In genomic region chr22:44209343-44209742, GRCh38 we compare ENCODE assay signal across 23 cellular contexts. TPM values are rescaled to one million over a fixed set of nuclear protein-coding genes. Genes with fewer than 3 reads are reported as not detected.
A peak's percentile ranks its signal among the peaks of the same experiment; 100 is the strongest.
DNase-seq lines count a peak whose midpoint lies in the region; ATAC-seq, FAIRE-seq and TF ChIP-seq lines count a peak whose summit lies in the region.
"Had no signal": no experiment of that assay in that cellular context is flagged by ENCODE, and none has a peak within 500 bp of the region (broad histone marks: within the 10 kb centered on the region; RNA-seq: fewer than 3 reads in every experiment).

No MANE protein-coding gene starts in this region.

- H3K27me3 Mint-ChIP-seq in T-helper 17 cell, result no peaks in the 10 kb centered on the region
- H3K27me3 Mint-ChIP-seq: CD4-positive, alpha-beta T cell had no signal

- H3K4me1 Mint-ChIP-seq in T-helper 17 cell, result no peaks in the 10 kb centered on the region

- no peaks in the 10 kb centered on the region for H3F3A ChIP-seq in MM.1S (ENCODE audit: insufficient read depth, low read length)

- H3K4me3 ChIP-seq in HEK293 (ENCODE audit: low read depth, low read length) (no peak overlapping the region), K562 (no peak overlapping the region), thyroid gland (replicated peaks in 1 of 3) (no peak overlapping the region), MM.1S (ENCODE audit: low read length) (no peak overlapping the region)
- H3K4me3 ChIP-seq: BLaER1 treated with 17β-estradiol and CSF1 and Interleukin-3, amounts not matched to agents 10 nM and 100 nM had no signal

- TF ChIP-seq POLR2A in K562 (conservative IDR thresholded peaks at IDR 0.05) (no peak), thyroid gland (IDR thresholded peaks at IDR 0.05) (no peak)

- H3K36me3 ChIP-seq in HEK293 (ENCODE audit: control insufficient read depth in 2 of 2, insufficient read depth in 1 of 2, low read length in 2 of 2) (no peaks in the 10 kb centered on the region), K562 (ENCODE audit: control insufficient read depth, insufficient read depth, low read length) (no peaks in the 10 kb centered on the region), thyroid gland (no peaks in the 10 kb centered on the region), MM.1S (replicated peaks; ENCODE audit: insufficient read depth, low read length) (no peaks in the 10 kb centered on the region)

- FAIRE-seq in K562 (lab: Jason Lieb, UNC), result no peak
- peak; percentile 55 for FAIRE-seq in urothelium cell line (lab: Jason Lieb, UNC)
- FAIRE-seq: A204.1, D721Med, G401.6, GM12891 had no signal

- BruUV-seq in K562 (replicated peaks; lab: Mats Ljungman, UMichigan), result no TSS peak

- no peaks in the 10 kb centered on the region for H3K9me1 ChIP-seq in K562 (ENCODE audit: control insufficient read depth, insufficient read depth, low read length)

- no peaks in the 10 kb centered on the region for H3K9me2 ChIP-seq in MM.1S (replicated peaks; ENCODE audit: insufficient read depth, low read length)

- H3K36me3 Mint-ChIP-seq in T-helper 17 cell (ENCODE audit: low read depth), result no peaks in the 10 kb centered on the region

- H3K9me3 ChIP-seq in HEK293 (ENCODE audit: control insufficient read depth, insufficient read depth, low read depth, low read length) (no peaks in the 10 kb centered on the region), K562 (replicated peaks; ENCODE audit: control insufficient read depth, insufficient read depth, low read depth, low read length) (no peaks in the 10 kb centered on the region), thyroid gland (no peaks in the 10 kb centered on the region), MM.1S (replicated peaks; ENCODE audit: insufficient read depth, low read length) (no peaks in the 10 kb centered on the region), T-helper 17 cell (ENCODE audit: control insufficient read depth, low read length, poor library complexity, severe bottlenecking) (no peaks in the 10 kb centered on the region)
- H3K9me3 ChIP-seq: Caco-2 had no signal

- ATAC-seq in K562 (no peak), T-helper 17 cell (no peak)
- ATAC-seq: CD8-positive, alpha-beta T cell had no signal

- H3K4me2 ChIP-seq in K562 (ENCODE audit: insufficient read depth, low read length) (no peak overlapping the region), MM.1S (ENCODE audit: low read depth, low read length) (no peak overlapping the region)
- H3K4me2 ChIP-seq: BLaER1 treated with 17β-estradiol and CSF1 and Interleukin-3, amounts not matched to agents 10 nM and 100 nM had no signal

- TF ChIP-seq RAD21 in K562 (CRISPR knock-in tag; conservative IDR thresholded peaks at IDR 0.05 in 1 of 2, IDR thresholded peaks at IDR 0.05 in 1 of 2), result no peak

- TF ChIP-seq CTCF in HEK293 (tag by site-specific recombination; IDR thresholded peaks at IDR 0.05), result no peak
- TF ChIP-seq CTCF in K562 (IDR thresholded peaks at IDR 0.05 in 2 of 3, conservative IDR thresholded peaks at IDR 0.05 in 1 of 3; ENCODE audit: insufficient read depth in 2 of 3, low read depth in 1 of 3, low read length in 3 of 3), result no peak
- TF ChIP-seq CTCF in thyroid gland (IDR thresholded peaks at IDR 0.05), result no peak
- TF ChIP-seq CTCF in MM.1S (IDR thresholded peaks at IDR 0.05; ENCODE audit: low read length), result no peak

- H4K20me1 ChIP-seq in K562 (replicated peaks; ENCODE audit: control insufficient read depth, insufficient read depth, low read length), result no peaks in the 10 kb centered on the region
- H4K20me1 ChIP-seq in MM.1S (ENCODE audit: insufficient read depth, low read length), result no peaks in the 10 kb centered on the region

- H3K4me3 Mint-ChIP-seq in T-helper 17 cell, result no peak overlapping the region
- H3K4me3 Mint-ChIP-seq: CD4-positive, alpha-beta T cell; CD8-positive, alpha-beta T cell had no signal

- H3K27ac Mint-ChIP-seq in T-helper 17 cell, result no peak overlapping the region
- H3K27ac Mint-ChIP-seq: CD4-positive, alpha-beta T cell had no signal

- H3K4me1 ChIP-seq in HEK293 (ENCODE audit: control insufficient read depth, insufficient read depth, low read length), result no peaks in the 10 kb centered on the region
- no peaks in the 10 kb centered on the region for H3K4me1 ChIP-seq in K562 (replicated peaks in 1 of 2; ENCODE audit: control insufficient read depth in 2 of 2, insufficient read depth in 2 of 2, low read length in 2 of 2)
- peaks cover 0 to 4% of the 10 kb centered on the region in 2 donors for H3K4me1 ChIP-seq in thyroid gland
- no peaks in the 10 kb centered on the region for H3K4me1 ChIP-seq in MM.1S (ENCODE audit: low read length)
- H3K4me1 ChIP-seq: Caco-2 had no signal

- DNase-seq in K562 (ENCODE audit: extremely low read depth in 1 of 4, low spot score in 3 of 4) (no peak), islet precursor cell (peak; percentile 1), urothelium cell line (ENCODE audit: low spot score) (no peak), thyroid gland (no peak), T1000 (lab: John Stamatoyannopoulos, UW) (no peak), MM.1S (no peak), T-helper 17 cell (no peak)
- DNase-seq: 8988T; ACHN; Caco-2; Calu3; CD4-positive, alpha-beta T cell; CD8-positive, alpha-beta T cell; DMS79 treated with DMSO at 0.1 percent for 48 hours; GF-D8 had no signal

- H3K79me2 ChIP-seq in K562 (ENCODE audit: control insufficient read depth, insufficient read depth, low read length), result no peaks in the 10 kb centered on the region
- H3K79me2 ChIP-seq in MM.1S (ENCODE audit: low read length), result no peaks in the 10 kb centered on the region

- CTCF ChIA-PET in HEK293 (lab: Yijun Ruan, JAX) (no interaction called here), K562 (lab: Yijun Ruan, JAX; ENCODE audit: low intra/inter-chr PET ratio) (no interaction called here)

- H3K27me3 ChIP-seq in K562 (ENCODE audit: control insufficient read depth in 2 of 2, insufficient read depth in 2 of 2, low read length in 2 of 2), result peaks cover 0 to 14% of the 10 kb centered on the region in 2 experiments; a peak in 2 of 5 replicates
- H3K27me3 ChIP-seq in thyroid gland, result no peaks in the 10 kb centered on the region
- H3K27me3 ChIP-seq in MM.1S (replicated peaks; ENCODE audit: insufficient read depth, low read length), result peaks cover 25% of the 10 kb centered on the region
- H3K27me3 ChIP-seq: BLaER1 treated with 17β-estradiol and CSF1 and Interleukin-3, amounts not matched to agents 10 nM and 100 nM had no signal

- POLR2A ChIA-PET in HEK293 (lab: Yijun Ruan, JAX), result no interaction called here
- POLR2A ChIA-PET in K562 (lab: Yijun Ruan, JAX), result no interaction called here

- in situ Hi-C loops in K562 (cut with MboI), result no loop called here

- intact Hi-C loops in K562 (cut with micrococcal nuclease), result no loop called here
- intact Hi-C loops in thyroid gland (cut with DNase I), result no loop called here

- H2AFZ ChIP-seq in K562 (ENCODE audit: low read depth, low read length) (no peak overlapping the region), MM.1S (ENCODE audit: low read length) (no peak overlapping the region)

- H3K9ac ChIP-seq in K562 (ENCODE audit: insufficient read depth in 1 of 2, low read depth in 2 of 2, low read length in 2 of 2), result no peak overlapping the region
- no peak overlapping the region for H3K9ac ChIP-seq in MM.1S (ENCODE audit: low read length)
- H3K9ac ChIP-seq: BLaER1 treated with 17β-estradiol and CSF1 and Interleukin-3, amounts not matched to agents 10 nM and 100 nM had no signal

- H3K27ac ChIP-seq in HEK293 (ENCODE audit: extremely low read depth, low read depth, low read length), result no peak overlapping the region
- H3K27ac ChIP-seq in K562 (ENCODE audit: extremely low read depth, low read depth, low read length), result no peak overlapping the region
- H3K27ac ChIP-seq in thyroid gland, result no peak overlapping the region
- H3K27ac ChIP-seq in MM.1S (ENCODE audit: low read length), result no peak overlapping the region
- H3K27ac ChIP-seq: BLaER1 treated with 17β-estradiol and CSF1 and Interleukin-3, amounts not matched to agents 10 nM and 100 nM; C4-2B had no signal

- 0% methylated on average over 3 of the region's 3 CpGs for WGBS in K562 (ENCODE audit: insufficient coverage, low coverage, missing lambda C conversion rate)
- 95 to 97% methylated on average over 3 of the region's 3 CpGs for WGBS in thyroid gland, 2 donors

- no peak for TF ChIP-seq EP300 in K562 (IDR thresholded peaks at IDR 0.05; ENCODE audit: low read length)

TF ChIP-seq in K562, 482 proteins besides CTCF, POLR2A, EP300 and RAD21 (continues in another document):
- TF ChIP-seq ZNF217 (CRISPR knock-in tag; IDR thresholded peaks at IDR 0.05) (no peak), PPARD (CRISPR knock-in tag; IDR thresholded peaks at IDR 0.05) (no peak), USF1 (CRISPR knock-in tag; IDR thresholded peaks at IDR 0.05) (no peak), GTF2E2 (tag; IDR thresholded peaks at IDR 0.05) (no peak)

RNA-seq across cellular contexts. Expression of gene PARVG, which starts 28.6 kb away (rescaled TPM):
- 0.44 TPM in 2 replicates for total RNA-seq in K562 (2011; cell fraction: chromatin; rRNA removed; ENCODE audit: low replicate concordance)
- total RNA-seq in K562 (2011; cell fraction: nucleolus; rRNA removed), result 0.13 and 0.67 TPM in 2 replicates
- total RNA-seq in K562 (2011; cell fraction: nucleoplasm; rRNA removed), result 0.23 and 0.51 TPM in 2 replicates
- total RNA-seq in K562 (2014; rRNA removed) (not detected in 2 replicates), K562 (2014; rRNA removed; fragmentation: Illumina TruSeq; extraction: Trizol) (not detected in 2 replicates), K562 (2015; rRNA removed; fragmentation: Illumina TruSeq; extraction: Trizol) (not detected in 2 replicates), K562 (2021) (0.20 and 0.35 TPM in 2 replicates), thyroid gland (1 to 10 TPM; 2.4 to 7.1 (median 5.5) TPM), T-helper 17 cell (10 to 100 TPM; 89.1 to 94.7 TPM)
- polyA plus RNA-seq in K562 (2011; rRNA removed) (0.04 TPM in 1 of 2 replicates, not detected in the other), K562 (2014; fragmentation: Illumina TruSeq; extraction: Trizol) (not detected in 2 replicates), K562 (2014; fragmentation: Nextera tagmentation; extraction: Ambion mirVana) (not detected), K562 (2014; rRNA removed) (not detected in 2 replicates)
- 0.09 and 0.27 TPM in 2 replicates for polyA plus RNA-seq in K562 (2011; cell fraction: cytosol; rRNA removed)
- polyA plus RNA-seq in K562 (2011; cell fraction: nucleus; rRNA removed), result 0.20 and 0.51 TPM in 2 replicates
- 0.13 and 0.19 TPM in 2 replicates for polyA plus RNA-seq in K562 (2012)
- polyA minus RNA-seq in K562 (2011; rRNA and poly(A)+ RNA removed), result 0.07 TPM in 1 of 2 replicates, not detected in the other
- not detected in 2 replicates for polyA minus RNA-seq in K562 (2011; cell fraction: cytosol; rRNA and poly(A)+ RNA removed)
- under 0.01 and 0.22 TPM in 2 replicates for polyA minus RNA-seq in K562 (2011; cell fraction: nucleus; rRNA and poly(A)+ RNA removed)
- total RNA-seq: Caco-2, Calu3 had no signal
- polyA plus RNA-seq: BJ had no signal

Comparison
In these comparisons a context has a peak if more than half of its experiments do, and no peak if none do; other contexts are left out.
1. RNA of gene PARVG, which starts 28.6 kb away (total RNA-seq): 89.1 to 94.7 TPM in T-helper 17 cell; 2.4 to 7.1 TPM in thyroid gland and 0.13 to 0.67 TPM in K562; every median in the first group is over 10 times any median in the second.
2. Of the 44 proteins assayed by ChIP-seq in both K562 and HEK293: peak only in K562: none; only in HEK293: SETDB1; in both: none; in neither: 43.